1 cellular context compared by ENCODE assay signal in the genomic region with DNA sequence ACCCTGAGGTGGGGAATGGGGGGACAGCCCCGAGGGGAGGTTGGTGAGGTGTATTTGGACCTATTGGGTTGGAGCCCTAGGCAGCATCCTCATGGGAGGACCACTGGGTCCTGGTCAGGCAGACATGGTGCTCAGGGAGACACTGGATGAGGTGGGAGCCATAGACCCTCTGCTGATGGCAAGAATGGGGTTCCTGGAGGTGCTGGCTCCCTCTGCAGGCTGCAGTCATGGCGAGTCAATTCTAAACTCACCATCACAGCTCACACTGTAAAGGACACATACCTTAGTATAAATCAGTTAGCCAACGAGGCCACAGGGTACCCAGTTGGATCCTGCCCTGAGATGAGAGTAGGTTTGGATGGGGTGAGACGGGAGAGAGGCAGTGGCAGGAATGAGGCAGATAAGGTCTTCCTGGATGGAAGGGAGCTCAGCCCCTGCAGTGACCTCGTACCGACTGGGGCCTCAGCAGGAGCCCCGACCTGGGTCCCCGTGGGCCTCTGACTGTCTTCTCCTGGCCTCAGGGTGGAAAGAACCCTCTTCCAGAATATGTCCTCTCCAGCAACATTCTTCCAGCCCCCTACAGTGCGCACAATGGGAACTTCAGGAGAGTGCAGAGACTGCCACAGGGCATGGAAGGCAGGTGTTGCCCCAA.
TF ChIP-seq lines count a peak whose summit lies in the region.

No MANE protein-coding gene starts in this region.

TF ChIP-seq in GM12878, 131 proteins besides CTCF, POLR2A, EP300 and RAD21:
- TF ChIP-seq, protein P1, sequence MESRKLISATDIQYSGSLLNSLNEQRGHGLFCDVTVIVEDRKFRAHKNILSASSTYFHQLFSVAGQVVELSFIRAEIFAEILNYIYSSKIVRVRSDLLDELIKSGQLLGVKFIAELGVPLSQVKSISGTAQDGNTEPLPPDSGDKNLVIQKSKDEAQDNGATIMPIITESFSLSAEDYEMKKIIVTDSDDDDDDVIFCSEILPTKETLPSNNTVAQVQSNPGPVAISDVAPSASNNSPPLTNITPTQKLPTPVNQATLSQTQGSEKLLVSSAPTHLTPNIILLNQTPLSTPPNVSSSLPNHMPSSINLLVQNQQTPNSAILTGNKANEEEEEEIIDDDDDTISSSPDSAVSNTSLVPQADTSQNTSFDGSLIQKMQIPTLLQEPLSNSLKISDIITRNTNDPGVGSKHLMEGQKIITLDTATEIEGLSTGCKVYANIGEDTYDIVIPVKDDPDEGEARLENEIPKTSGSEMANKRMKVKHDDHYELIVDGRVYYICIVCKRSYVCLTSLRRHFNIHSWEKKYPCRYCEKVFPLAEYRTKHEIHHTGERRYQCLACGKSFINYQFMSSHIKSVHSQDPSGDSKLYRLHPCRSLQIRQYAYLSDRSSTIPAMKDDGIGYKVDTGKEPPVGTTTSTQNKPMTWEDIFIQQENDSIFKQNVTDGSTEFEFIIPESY (IDR thresholded peaks at IDR 0.05): no peak
- TF ChIP-seq ZNF24 (IDR thresholded peaks at IDR 0.05): no peak
- TF ChIP-seq, protein P2, sequence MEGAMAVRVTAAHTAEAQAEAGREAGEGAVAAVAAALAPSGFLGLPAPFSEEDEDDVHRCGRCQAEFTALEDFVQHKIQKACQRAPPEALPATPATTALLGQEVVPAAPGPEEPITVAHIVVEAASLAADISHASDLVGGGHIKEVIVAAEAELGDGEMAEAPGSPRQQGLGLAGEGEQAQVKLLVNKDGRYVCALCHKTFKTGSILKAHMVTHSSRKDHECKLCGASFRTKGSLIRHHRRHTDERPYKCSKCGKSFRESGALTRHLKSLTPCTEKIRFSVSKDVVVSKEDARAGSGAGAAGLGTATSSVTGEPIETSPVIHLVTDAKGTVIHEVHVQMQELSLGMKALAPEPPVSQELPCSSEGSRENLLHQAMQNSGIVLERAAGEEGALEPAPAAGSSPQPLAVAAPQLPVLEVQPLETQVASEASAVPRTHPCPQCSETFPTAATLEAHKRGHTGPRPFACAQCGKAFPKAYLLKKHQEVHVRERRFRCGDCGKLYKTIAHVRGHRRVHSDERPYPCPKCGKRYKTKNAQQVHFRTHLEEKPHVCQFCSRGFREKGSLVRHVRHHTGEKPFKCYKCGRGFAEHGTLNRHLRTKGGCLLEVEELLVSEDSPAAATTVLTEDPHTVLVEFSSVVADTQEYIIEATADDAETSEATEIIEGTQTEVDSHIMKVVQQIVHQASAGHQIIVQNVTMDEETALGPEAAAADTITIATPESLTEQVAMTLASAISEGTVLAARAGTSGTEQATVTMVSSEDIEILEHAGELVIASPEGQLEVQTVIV (IDR thresholded peaks at IDR 0.05; ENCODE audit: borderline replicate concordance, partially characterized antibody): no peak
TF ChIP-seq in GM12878: peak in this region for 0.
